Comparison of ENCODE assay signal across 8 cellular contexts in genomic region chr1:40612345-40612831, GRCh38. TPM values are rescaled to one million over a fixed set of nuclear protein-coding genes. Genes with fewer than 3 reads are reported as not detected.
A peak's percentile ranks its signal among the peaks of the same experiment; 100 is the strongest.
DNase-seq lines count a peak whose midpoint lies in the region; ATAC-seq and TF ChIP-seq lines count a peak whose summit lies in the region.

No MANE protein-coding gene starts in this region.

- H3K79me2 ChIP-seq in KMS-11 (ENCODE audit: insufficient read depth, low read depth) (no peaks in the 10 kb centered on the region), PC-9 (ENCODE audit: low read depth) (no peaks in the 10 kb centered on the region), neural progenitor cell (ENCODE audit: low read depth) (no peaks in the 10 kb centered on the region)

- H3K9me3 Mint-ChIP-seq in activated T-cell treated with anti-CD3 and anti-CD28 coated beads, Interleukin-2, amount 50 U/mL, for 24 hours, result no peaks in the 10 kb centered on the region
- peaks cover 6% of the 10 kb centered on the region for H3K9me3 Mint-ChIP-seq in neural progenitor cell

- WGBS in suprapubic skin, result 15% methylated on average over 11 of the region's 11 CpGs

- no peaks in the 10 kb centered on the region for H3K9me2 ChIP-seq in PC-9 (ENCODE audit: insufficient read depth)

- no peak for TF ChIP-seq EP300 in suprapubic skin (IDR thresholded peaks at IDR 0.05)

- H3K27me3 ChIP-seq in KMS-11 (ENCODE audit: insufficient read depth, low read depth) (no peaks in the 10 kb centered on the region), PC-9 (ENCODE audit: insufficient read depth, low read depth) (no peaks in the 10 kb centered on the region), neural progenitor cell (no peaks in the 10 kb centered on the region), suprapubic skin (no peaks in the 10 kb centered on the region)

- POLR2A ChIA-PET in PC-9 (lab: Charles Lee; ENCODE audit: unreplicated experiment), result no interaction called here

- H3K4me3 ChIP-seq in KMS-11 (IDR thresholded peaks at IDR 0.05; ENCODE audit: insufficient read depth, low read depth, low read length) (no peak overlapping the region), PC-9 (no peak overlapping the region), neural progenitor cell (no peak overlapping the region), suprapubic skin (no peak overlapping the region)

- H4K20me1 ChIP-seq in KMS-11 (ENCODE audit: insufficient read depth), result no peaks in the 10 kb centered on the region
- no peaks in the 10 kb centered on the region for H4K20me1 ChIP-seq in PC-9 (ENCODE audit: insufficient read depth)
- H4K20me1 ChIP-seq in neural progenitor cell (ENCODE audit: low read depth), result no peaks in the 10 kb centered on the region

- ATAC-seq in HG03521 (IDR thresholded peaks at IDR 0.05; ENCODE audit: unreplicated experiment), result no peak

- H3K4me1 Mint-ChIP-seq in activated T-cell treated with anti-CD3 and anti-CD28 coated beads, Interleukin-2, amount 50 U/mL, for 24 hours (ENCODE audit: low read depth), result peaks cover 2% of the 10 kb centered on the region
- no peaks in the 10 kb centered on the region for H3K4me1 Mint-ChIP-seq in neural progenitor cell

- H3K27ac ChIP-seq in KMS-11 (no peak overlapping the region), PC-9 (no peak overlapping the region), neural progenitor cell (no peak overlapping the region), suprapubic skin (no peak overlapping the region)

- peak overlapping the region; percentile 19; the same call in 1 of the 2 replicates for H3K4me2 ChIP-seq in KMS-11
- H3K4me2 ChIP-seq in PC-9, result no peak overlapping the region
- no peak overlapping the region for H3K4me2 ChIP-seq in neural progenitor cell

- H3K36me3 Mint-ChIP-seq in activated T-cell treated with anti-CD3 and anti-CD28 coated beads, Interleukin-2, amount 50 U/mL, for 24 hours (ENCODE audit: low read depth), result no peaks in the 10 kb centered on the region
- no peaks in the 10 kb centered on the region for H3K36me3 Mint-ChIP-seq in neural progenitor cell

- H3K36me3 ChIP-seq in KMS-11 (ENCODE audit: insufficient read depth) (no peaks in the 10 kb centered on the region), PC-9 (ENCODE audit: low read depth) (no peaks in the 10 kb centered on the region), neural progenitor cell (no peaks in the 10 kb centered on the region), suprapubic skin (no peaks in the 10 kb centered on the region)

- H3K27me3 Mint-ChIP-seq in activated T-cell treated with anti-CD3 and anti-CD28 coated beads, Interleukin-2, amount 50 U/mL, for 24 hours, result no peaks in the 10 kb centered on the region
- peaks cover 2% of the 10 kb centered on the region for H3K27me3 Mint-ChIP-seq in neural progenitor cell (ENCODE audit: insufficient read depth, low read depth)

- H3K27ac Mint-ChIP-seq in activated T-cell treated with anti-CD3 and anti-CD28 coated beads, Interleukin-2, amount 50 U/mL, for 24 hours, result no peak overlapping the region
- no peak overlapping the region for H3K27ac Mint-ChIP-seq in neural progenitor cell

- intact Hi-C loops in PC-9 (cut with micrococcal nuclease; ENCODE audit: unreplicated experiment), result loop anchor here (1.0 to 5.0 kb wide), 4 partner anchors 57 to 340 kb away; no protein-coding TSS in a partner anchor

- CTCF ChIA-PET in PC-9 (lab: Charles Lee), result interaction anchor here (0.6 to 1.0 kb wide), 4 partner anchors 55 to 237 kb away, joined by 3 to 4 read pairs (median 4); no protein-coding TSS in a partner anchor

- TF ChIP-seq CTCF in KMS-11 (conservative IDR thresholded peaks at IDR 0.05; ENCODE audit: low read depth, low read length), result peak; percentile 87
- peak; percentile 86 for TF ChIP-seq CTCF in PC-9 (conservative IDR thresholded peaks at IDR 0.05)
- peak; percentile 87 for TF ChIP-seq CTCF in neural progenitor cell (IDR thresholded peaks at IDR 0.05)
- TF ChIP-seq CTCF in suprapubic skin (IDR thresholded peaks at IDR 0.05), result peak; percentile 23 to 77

- H2AFZ ChIP-seq in KMS-11 (ENCODE audit: low read depth), result peak overlapping the region; percentile 37; the same call in 1 of the 2 replicates
- no peak overlapping the region for H2AFZ ChIP-seq in PC-9
- H2AFZ ChIP-seq in neural progenitor cell (replicated peaks), result peak overlapping the region; percentile 80

- H3K4me3 Mint-ChIP-seq in activated T-cell treated with anti-CD3 and anti-CD28 coated beads, Interleukin-2, amount 50 U/mL, for 24 hours, result no peak overlapping the region
- H3K4me3 Mint-ChIP-seq in neural progenitor cell, result no peak overlapping the region

- no peaks in the 10 kb centered on the region for H3F3A ChIP-seq in PC-9 (ENCODE audit: insufficient read depth, low read depth)
- H3F3A ChIP-seq in neural progenitor cell (ENCODE audit: low read depth), result peaks cover 2% of the 10 kb centered on the region

- peak; percentile 67 for DNase-seq in DMS53 treated with DMSO at 0.1 percent for 48 hours (lab: John Stamatoyannopoulos, UW; ENCODE audit: unreplicated experiment)
- DNase-seq in PC-9, result peak; percentile 40 to 65
- peak; percentile 68 for DNase-seq in activated T-cell treated with anti-CD3 and anti-CD28 coated beads, Interleukin-2, amount 50 U/mL, for 24 hours
- peak; percentile 72 for DNase-seq in fibroblast of peridontal ligament (ENCODE audit: extremely low read depth)
- peak; percentile 74 for DNase-seq in neural progenitor cell (ENCODE audit: low spot score)
- DNase-seq in suprapubic skin (ENCODE audit: low spot score in 2 of 2), result peak in 1 of 2 donors; percentile 68

- H3K9me3 ChIP-seq in PC-9 (ENCODE audit: insufficient read depth, low read depth), result no peaks in the 10 kb centered on the region
- H3K9me3 ChIP-seq in neural progenitor cell (ENCODE audit: low read depth), result no peaks in the 10 kb centered on the region
- H3K9me3 ChIP-seq in suprapubic skin, result no peaks in the 10 kb centered on the region

- no TSS peak for BruUV-seq in PC-9 (replicated peaks; lab: Mats Ljungman, UMichigan)

- H3K9ac ChIP-seq in KMS-11 (no peak overlapping the region), neural progenitor cell (no peak overlapping the region)

- H3K4me1 ChIP-seq in KMS-11 (ENCODE audit: low read depth, poor library complexity, severe bottlenecking) (peaks cover 9% of the 10 kb centered on the region), PC-9 (replicated peaks; ENCODE audit: insufficient read depth) (no peaks in the 10 kb centered on the region), neural progenitor cell (no peaks in the 10 kb centered on the region), suprapubic skin (peaks cover 5% of the 10 kb centered on the region)

- TF ChIP-seq POLR2A in suprapubic skin (IDR thresholded peaks at IDR 0.05), result no peak

RNA-seq across cellular contexts. Expression of gene RIMS3, which starts 53.1 kb away (rescaled TPM):
- 12.9 and 14.0 TPM in 2 replicates for total RNA-seq in PC-9 (2021)
- 17.2 and 27.1 TPM in 2 replicates for total RNA-seq in neural progenitor cell (ENCODE audit: low replicate concordance)
- total RNA-seq in suprapubic skin, result 1 to 10 TPM; 2.8 to 8.2 (median 4.8) TPM
